ENCODE assay signal across 9 cellular contexts in the genomic region with DNA sequence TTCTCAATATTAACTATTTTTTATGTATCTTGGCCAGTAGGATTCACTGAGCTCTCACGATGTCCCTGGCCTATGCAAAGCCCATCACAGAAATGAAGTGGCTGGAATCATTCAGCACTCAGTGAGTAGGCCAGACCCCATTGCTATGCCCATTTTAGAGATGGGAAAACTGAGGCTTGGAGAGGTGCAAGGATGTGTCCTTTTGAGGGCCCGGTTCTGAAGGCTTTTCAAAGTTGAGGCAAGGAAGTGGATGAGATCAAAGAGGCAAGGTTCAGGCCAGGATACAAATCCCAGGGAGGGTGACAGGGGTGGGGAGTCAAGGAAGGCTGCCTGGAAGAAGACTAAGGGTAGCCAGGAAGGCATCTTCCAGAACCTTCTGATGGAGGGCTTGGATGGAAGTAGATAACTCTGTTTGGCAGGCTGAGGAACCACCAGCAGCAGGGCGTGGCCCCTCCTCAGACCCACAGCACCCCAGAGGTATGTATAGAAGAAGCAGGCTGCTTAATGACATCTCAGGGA. TPM values are rescaled to one million over a fixed set of nuclear protein-coding genes. Genes with fewer than 3 reads are reported as not detected.
DNase-seq lines count a peak whose midpoint lies in the region; ATAC-seq and TF ChIP-seq lines count a peak whose summit lies in the region.
"Had no signal": no experiment of that assay in that cellular context is flagged by ENCODE, and none has a peak within 500 bp of the region (broad histone marks: within the 10 kb centered on the region; RNA-seq: fewer than 3 reads in every experiment).

No MANE protein-coding gene starts in this region.

- POLR2A ChIA-PET in SK-N-SH (lab: Yijun Ruan, JAX), result no interaction called here
- POLR2A ChIA-PET in activated CD4-positive, alpha-beta memory T cell treated with anti-CD3 and anti-CD28 coated beads, Interleukin-2, amount 10 ng/mL, durations not matched to agents 7 days and 5 days (lab: Charles Lee), result interaction anchor here (4.4 kb wide), 1 partner anchor 26 kb away, joined by 19 read pairs; the partner anchor contains the start of gene FOSB

- H3K9me2 ChIP-seq in SK-N-SH, result no peaks in the 10 kb centered on the region

- H3K4me3 ChIP-seq in SK-N-SH (ENCODE audit: low read depth in 2 of 2, low read length in 1 of 2), result peak overlapping the region in 1 of 2 experiments; percentile 60; a peak in 1 of 4 replicates

- H3K4me2 ChIP-seq in SK-N-SH, result peak overlapping the region; percentile 79

- no peaks in the 10 kb centered on the region for H4K20me1 ChIP-seq in SK-N-SH (ENCODE audit: insufficient read depth)

- peaks cover 52% of the 10 kb centered on the region for H3K4me1 Mint-ChIP-seq in activated CD4-positive, alpha-beta memory T cell treated with anti-CD3 and anti-CD28 coated beads, Interleukin-2, amount 10 ng/mL, durations not matched to agents 7 days and 5 days
- peaks cover 53 to 66% of the 10 kb centered on the region in 2 donors for H3K4me1 Mint-ChIP-seq in immature natural killer cell
- peaks cover 62% of the 10 kb centered on the region for H3K4me1 Mint-ChIP-seq in stimulated activated effector memory CD8-positive, alpha-beta T cell treated with anti-CD3 and anti-CD28 coated beads, Interleukin-12 subunit alpha, Interleukin-12 subunit beta, amount 100 ng/mL, for 72 hours

- peak overlapping the region; percentile 61 for H3K27ac Mint-ChIP-seq in activated CD4-positive, alpha-beta memory T cell treated with anti-CD3 and anti-CD28 coated beads, Interleukin-2, amount 10 ng/mL, durations not matched to agents 7 days and 5 days
- peak overlapping the region; percentile 82 to 99 (median 94) for H3K27ac Mint-ChIP-seq in immature natural killer cell
- H3K27ac Mint-ChIP-seq in stimulated activated effector memory CD8-positive, alpha-beta T cell treated with anti-CD3 and anti-CD28 coated beads, Interleukin-12 subunit alpha, Interleukin-12 subunit beta, amount 100 ng/mL, for 72 hours, result peak overlapping the region; percentile 98

- no peaks in the 10 kb centered on the region for H3K36me3 Mint-ChIP-seq in activated CD4-positive, alpha-beta memory T cell treated with anti-CD3 and anti-CD28 coated beads, Interleukin-2, amount 10 ng/mL, durations not matched to agents 7 days and 5 days (ENCODE audit: low read depth)
- peaks cover 1 to 10% (median 2%) of the 10 kb centered on the region in 3 donors for H3K36me3 Mint-ChIP-seq in immature natural killer cell
- H3K36me3 Mint-ChIP-seq in stimulated activated effector memory CD8-positive, alpha-beta T cell treated with anti-CD3 and anti-CD28 coated beads, Interleukin-12 subunit alpha, Interleukin-12 subunit beta, amount 100 ng/mL, for 72 hours, result peaks cover 20% of the 10 kb centered on the region

- peaks cover 5 to 16% of the 10 kb centered on the region in 2 experiments; a peak in 1 of 4 replicates for H3K4me1 ChIP-seq in SK-N-SH (ENCODE audit: control insufficient read depth in 1 of 2, insufficient read depth in 2 of 2, low read depth in 1 of 2, low read length in 1 of 2)

- H2AFZ ChIP-seq in SK-N-SH (ENCODE audit: low read depth), result no peak overlapping the region

- ATAC-seq in SK-N-SH treated with all-trans-retinoic acid at 6 μM for 48 hours, result no peak
- ATAC-seq in stimulated activated effector memory CD8-positive, alpha-beta T cell treated with anti-CD3 and anti-CD28 coated beads, Interleukin-12 subunit alpha, Interleukin-12 subunit beta, amount 100 ng/mL, for 72 hours, result no peak

- H3K27me3 ChIP-seq in SK-N-SH (ENCODE audit: insufficient read depth), result no peaks in the 10 kb centered on the region

- DNase-seq in SK-N-SH, result no peak
- DNase-seq in activated CD4-positive, alpha-beta memory T cell treated with anti-CD3 and anti-CD28 coated beads, Interleukin-2, amount 10 ng/mL, durations not matched to agents 7 days and 5 days, result no peak
- no peak for DNase-seq in immature natural killer cell
- DNase-seq in stimulated activated effector memory CD8-positive, alpha-beta T cell treated with anti-CD3 and anti-CD28 coated beads, Interleukin-12 subunit alpha, Interleukin-12 subunit beta, amount 100 ng/mL, for 72 hours (ENCODE audit: low spot score in 2 of 2), result no peak
- no peak for DNase-seq in activated CD4-positive, CD25-positive, alpha-beta regulatory T cell treated with anti-CD3 and anti-CD28 coated beads, Interleukin-2, amount 50 U/mL, for 72 hours
- no peak for DNase-seq in NCI-H128 (lab: John Stamatoyannopoulos, UW; ENCODE audit: unreplicated experiment)
- no peak for DNase-seq in activated CD8-positive, alpha-beta memory T cell treated with anti-CD3 and anti-CD28 coated beads for 24 hours
- DNase-seq: 8988T had no signal

- H3K36me3 ChIP-seq in SK-N-SH (replicated peaks in 1 of 2; ENCODE audit: control insufficient read depth in 1 of 2, insufficient read depth in 2 of 2, low read length in 1 of 2), result no peaks in the 10 kb centered on the region

- no peaks in the 10 kb centered on the region for H3K27me3 Mint-ChIP-seq in activated CD4-positive, alpha-beta memory T cell treated with anti-CD3 and anti-CD28 coated beads, Interleukin-2, amount 10 ng/mL, durations not matched to agents 7 days and 5 days
- H3K27me3 Mint-ChIP-seq in immature natural killer cell (ENCODE audit: low read depth in 3 of 3), result peaks cover 7 to 16% (median 14%) of the 10 kb centered on the region in 3 donors

- no peak for TF ChIP-seq CTCF in SK-N-SH (IDR thresholded peaks at IDR 0.05)

- H3K4me3 Mint-ChIP-seq in activated CD4-positive, alpha-beta memory T cell treated with anti-CD3 and anti-CD28 coated beads, Interleukin-2, amount 10 ng/mL, durations not matched to agents 7 days and 5 days, result peak overlapping the region; percentile 73
- peak overlapping the region; percentile 82 to 90 (median 88) for H3K4me3 Mint-ChIP-seq in immature natural killer cell
- peak overlapping the region; percentile 90 for H3K4me3 Mint-ChIP-seq in stimulated activated effector memory CD8-positive, alpha-beta T cell treated with anti-CD3 and anti-CD28 coated beads, Interleukin-12 subunit alpha, Interleukin-12 subunit beta, amount 100 ng/mL, for 72 hours

- CTCF ChIA-PET in SK-N-SH (lab: Yijun Ruan, JAX), result interaction anchor here (15.0 kb wide), 1 partner anchor 31 kb away, joined by 870 read pairs; the partner anchor contains the start of gene FOSB
- CTCF ChIA-PET in activated CD4-positive, alpha-beta memory T cell treated with anti-CD3 and anti-CD28 coated beads, Interleukin-2, amount 10 ng/mL, durations not matched to agents 7 days and 5 days (lab: Charles Lee), result interaction anchor here (7.4 kb wide), 1 partner anchor 35 kb away, joined by 311 read pairs; no protein-coding TSS in a partner anchor

- H3K9me3 ChIP-seq in SK-N-SH, result no peaks in the 10 kb centered on the region

- H3K9me3 Mint-ChIP-seq in activated CD4-positive, alpha-beta memory T cell treated with anti-CD3 and anti-CD28 coated beads, Interleukin-2, amount 10 ng/mL, durations not matched to agents 7 days and 5 days, result no peaks in the 10 kb centered on the region
- no peaks in the 10 kb centered on the region for H3K9me3 Mint-ChIP-seq in immature natural killer cell
- H3K9me3 Mint-ChIP-seq in stimulated activated effector memory CD8-positive, alpha-beta T cell treated with anti-CD3 and anti-CD28 coated beads, Interleukin-12 subunit alpha, Interleukin-12 subunit beta, amount 100 ng/mL, for 72 hours, result no peaks in the 10 kb centered on the region

- no peak for TF ChIP-seq EP300 in SK-N-SH (IDR thresholded peaks at IDR 0.05; ENCODE audit: borderline replicate concordance in 1 of 2, low read depth in 1 of 2, low read length in 1 of 2)

- peaks cover 32% of the 10 kb centered on the region for H3F3A ChIP-seq in SK-N-SH (replicated peaks; ENCODE audit: insufficient read depth)

- H3K79me2 ChIP-seq in SK-N-SH (ENCODE audit: insufficient read depth), result no peaks in the 10 kb centered on the region; the same call in 1 of the 2 replicates

- H3K9ac ChIP-seq in SK-N-SH, result peak overlapping the region; percentile 83; the same call in 1 of the 2 replicates

- WGBS in SK-N-SH (ENCODE audit: low lambda C conversion rate), result 89% methylated on average over 3 of the region's 3 CpGs

- H3K27ac ChIP-seq in SK-N-SH (ENCODE audit: low read depth in 2 of 2, low read length in 1 of 2), result peak overlapping the region in 1 of 2 experiments; percentile 96; a peak in 2 of 4 replicates

- TF ChIP-seq RAD21 in SK-N-SH (IDR thresholded peaks at IDR 0.05; ENCODE audit: low read length), result no peak

RNA-seq across cellular contexts. Expression of gene ERCC1, which starts 18.8 kb away (rescaled TPM):
- polyA plus RNA-seq in SK-N-SH (2012; rRNA removed) (93.1 and 95.3 TPM in 2 replicates), immature natural killer cell (10 to 100 TPM; 50.8 to 62.2 (median 54.5) TPM)
- polyA plus RNA-seq in SK-N-SH (2012; cell fraction: cytosol; rRNA removed), result 45.3 and 58.8 TPM in 2 replicates
- polyA plus RNA-seq in SK-N-SH (2012; cell fraction: nucleus; rRNA removed), result 199 and 204 TPM in 2 replicates
- total RNA-seq in activated CD4-positive, alpha-beta memory T cell treated with anti-CD3 and anti-CD28 coated beads, Interleukin-2, amount 10 ng/mL, durations not matched to agents 7 days and 5 days, result 10 to 100 TPM; 59.8 to 60.6 TPM

RNA-seq across cellular contexts. Expression of gene FOSB, which starts 25.3 kb away (rescaled TPM):
- polyA plus RNA-seq in SK-N-SH (2012; rRNA removed), result 38.4 and 78.2 TPM in 2 replicates
- polyA plus RNA-seq in SK-N-SH (2012; cell fraction: cytosol; rRNA removed), result 19.6 and 23.8 TPM in 2 replicates
- polyA plus RNA-seq in SK-N-SH (2012; cell fraction: nucleus; rRNA removed), result 377 and 391 TPM in 2 replicates
- 10 to 100 TPM; 15.3 to 16.1 TPM for total RNA-seq in activated CD4-positive, alpha-beta memory T cell treated with anti-CD3 and anti-CD28 coated beads, Interleukin-2, amount 10 ng/mL, durations not matched to agents 7 days and 5 days
- polyA plus RNA-seq in immature natural killer cell, result 10 to 100 TPM; 11.6 to 30.1 (median 11.6) TPM

RNA-seq across cellular contexts. Expression of gene POLR1G, which starts 36.0 kb away (rescaled TPM):
- polyA plus RNA-seq in SK-N-SH (2012; rRNA removed), result 11.0 and 11.9 TPM in 2 replicates
- 11.6 and 11.8 TPM in 2 replicates for polyA plus RNA-seq in SK-N-SH (2012; cell fraction: cytosol; rRNA removed)
- polyA plus RNA-seq in SK-N-SH (2012; cell fraction: nucleus; rRNA removed), result 5.4 and 6.2 TPM in 2 replicates
- total RNA-seq in activated CD4-positive, alpha-beta memory T cell treated with anti-CD3 and anti-CD28 coated beads, Interleukin-2, amount 10 ng/mL, durations not matched to agents 7 days and 5 days, result 1 to 10 TPM; 3.6 to 3.8 TPM
- polyA plus RNA-seq in immature natural killer cell, result 1 to 10 TPM in 1 of 3 donors, under 1 TPM in 2; 0.43 to 2.3 (median 0.77) TPM

RNA-seq across cellular contexts. Expression of gene PPP1R13L, which starts 37.6 kb away (rescaled TPM):
- polyA plus RNA-seq in SK-N-SH (2012; rRNA removed) (11.6 and 18.0 TPM in 2 replicates), immature natural killer cell (under 1 TPM in 2 of 3 donors, not detected in 1; 0.08 to 0.84 TPM)
- 9.2 and 15.9 TPM in 2 replicates for polyA plus RNA-seq in SK-N-SH (2012; cell fraction: cytosol; rRNA removed)
- polyA plus RNA-seq in SK-N-SH (2012; cell fraction: nucleus; rRNA removed), result 61.7 and 79.7 TPM in 2 replicates
- total RNA-seq in activated CD4-positive, alpha-beta memory T cell treated with anti-CD3 and anti-CD28 coated beads, Interleukin-2, amount 10 ng/mL, durations not matched to agents 7 days and 5 days, result 10 to 100 TPM; 13.0 to 18.9 TPM

RNA-seq across cellular contexts. Expression of gene RTN2, which starts 54.4 kb away (rescaled TPM):
- 6.8 and 7.0 TPM in 2 replicates for polyA plus RNA-seq in SK-N-SH (2012; rRNA removed)
- 4.3 and 6.8 TPM in 2 replicates for polyA plus RNA-seq in SK-N-SH (2012; cell fraction: cytosol; rRNA removed)
- 8.6 and 11.9 TPM in 2 replicates for polyA plus RNA-seq in SK-N-SH (2012; cell fraction: nucleus; rRNA removed)
- 1 to 10 TPM; 3.0 to 5.5 TPM for total RNA-seq in activated CD4-positive, alpha-beta memory T cell treated with anti-CD3 and anti-CD28 coated beads, Interleukin-2, amount 10 ng/mL, durations not matched to agents 7 days and 5 days
- under 1 TPM in 2 of 3 donors, not detected in 1; 0.48 to 0.80 TPM for polyA plus RNA-seq in immature natural killer cell
